Comparison of ENCODE assay signal across 8 cellular contexts in the genomic region with DNA sequence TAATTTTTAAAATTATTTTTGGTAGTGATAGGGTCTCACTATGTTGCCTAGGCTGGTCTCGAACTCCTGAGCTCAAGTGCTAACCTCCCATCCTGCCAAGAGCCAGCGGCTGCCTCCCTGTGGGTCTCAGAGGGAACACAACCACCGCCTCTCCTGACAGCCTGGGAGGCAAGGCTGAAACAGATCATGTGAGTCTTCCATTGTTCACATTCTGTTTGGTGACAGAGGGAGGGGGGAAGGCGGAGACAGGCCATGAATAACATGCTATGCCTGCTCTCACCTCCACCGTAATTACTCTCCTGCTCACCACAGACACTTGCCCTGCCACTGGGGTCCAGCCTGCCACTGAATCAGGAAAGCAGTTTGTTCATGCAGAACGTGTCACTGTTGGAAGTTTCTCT.
DNase-seq lines count a peak whose midpoint lies in the region; ATAC-seq and TF ChIP-seq lines count a peak whose summit lies in the region.

No MANE protein-coding gene starts in this region.

- H2AK5ac ChIP-seq in trophoblast cell (ENCODE audit: low read length), result no peak overlapping the region

- H3K14ac ChIP-seq in trophoblast cell (ENCODE audit: low read length), result no peak overlapping the region

- no peak overlapping the region for H2BK120ac ChIP-seq in trophoblast cell (ENCODE audit: insufficient read depth, low read length, poor library complexity)

- H3K36me3 ChIP-seq in trophoblast cell (ENCODE audit: control insufficient read depth in 1 of 2, insufficient read depth in 2 of 2, low read length in 2 of 2) (no peaks in the 10 kb centered on the region), stomach (no peaks in the 10 kb centered on the region)

- H3K4me3 ChIP-seq in trophoblast cell (ENCODE audit: low read depth, low read length) (no peak overlapping the region), stomach (no peak overlapping the region)

- no peak for TF ChIP-seq POLR2A in stomach (IDR thresholded peaks at IDR 0.05)

- H3K79me1 ChIP-seq in trophoblast cell (ENCODE audit: low read length), result peaks cover 16% of the 10 kb centered on the region

- H2BK5ac ChIP-seq in trophoblast cell (ENCODE audit: low read depth, low read length, poor library complexity), result no peak overlapping the region

- no peak overlapping the region for H4K8ac ChIP-seq in trophoblast cell (ENCODE audit: low read depth, low read length)

- WGBS in trophoblast cell (ENCODE audit: extremely low coverage, insufficient coverage, insufficient read length), result no CpG with 5 or more reads among the region's 6 CpGs
- WGBS in stomach, 5 donors, result 13 to 28% (median 17%) methylated on average over 6 of the region's 6 CpGs

- no peak overlapping the region for H4K91ac ChIP-seq in trophoblast cell (ENCODE audit: low read depth, low read length)

- no peak overlapping the region for H3K9ac ChIP-seq in trophoblast cell (ENCODE audit: low read length)

- H4K12ac ChIP-seq in trophoblast cell (ENCODE audit: low read depth, low read length), result no peak overlapping the region

- no peak overlapping the region for H3K4ac ChIP-seq in trophoblast cell (ENCODE audit: low read depth, low read length)

- no peak overlapping the region for H3K4me2 ChIP-seq in trophoblast cell (ENCODE audit: low read length)

- H3K9me3 ChIP-seq in trophoblast cell (ENCODE audit: insufficient read depth, low read depth, low read length) (no peaks in the 10 kb centered on the region), stomach (no peaks in the 10 kb centered on the region)

- H2BK12ac ChIP-seq in trophoblast cell (ENCODE audit: low read length), result no peak overlapping the region

- H3K23ac ChIP-seq in trophoblast cell (ENCODE audit: low read length), result no peak overlapping the region

- intact Hi-C loops in stomach (cut with DNase I; ENCODE audit: low total_unique reads), result no loop called here

- no peak for TF ChIP-seq EP300 in stomach (IDR thresholded peaks at IDR 0.05)

- H3K27ac ChIP-seq in trophoblast cell (ENCODE audit: low read depth, low read length), result peak overlapping the region; percentile 24
- no peak overlapping the region for H3K27ac ChIP-seq in stomach

- no peak overlapping the region for H2AFZ ChIP-seq in trophoblast cell (ENCODE audit: insufficient read depth, low read length, poor library complexity)

- H3K18ac ChIP-seq in trophoblast cell (ENCODE audit: low read length), result no peak overlapping the region

- H3K4me1 ChIP-seq in trophoblast cell (ENCODE audit: control insufficient read depth in 1 of 2, insufficient read depth in 2 of 2, low read length in 2 of 2) (peaks cover 19 to 22% of the 10 kb centered on the region in 2 experiments), stomach (peaks cover 5 to 8% (median 7%) of the 10 kb centered on the region in 4 donors)

- ATAC-seq in HG03108 (IDR thresholded peaks at IDR 0.05; ENCODE audit: unreplicated experiment), result no peak

- no peak for TF ChIP-seq CTCF in stomach (IDR thresholded peaks at IDR 0.05)

- H3K79me2 ChIP-seq in trophoblast cell (ENCODE audit: control insufficient read depth, insufficient read depth, low read length, poor library complexity), result no peaks in the 10 kb centered on the region

- DNase-seq in HK-2 (ENCODE audit: unreplicated experiment) (peak; percentile 46), NCI-H748 treated with DMSO at 0.1 percent for 48 hours (lab: John Stamatoyannopoulos, UW) (peak; percentile 33), globus pallidus (ENCODE audit: low spot score) (peak; percentile 74), trophoblast cell (peak; percentile 82 to 87), cerebellum (ENCODE audit: low spot score) (no peak), AG08395 (ENCODE audit: low spot score) (no peak), stomach (no peak)

- H3K27me3 ChIP-seq in trophoblast cell (ENCODE audit: insufficient read depth, low read length), result no peaks in the 10 kb centered on the region
- peaks cover 0 to 49% (median 3%) of the 10 kb centered on the region in 3 donors for H3K27me3 ChIP-seq in stomach

Comparison
In these comparisons a context has a peak if more than half of its experiments do, and no peak if none do; other contexts are left out.
1. DNase-seq: peak in HK-2 (single experiment), NCI-H748 treated with DMSO at 0.1 percent for 48 hours (single experiment), globus pallidus (single experiment) and trophoblast cell (2 of 2); none in cerebellum (single experiment), AG08395 (single experiment) and stomach (single experiment).